ENCODE assay signal across 10 cellular contexts in the genomic region with DNA sequence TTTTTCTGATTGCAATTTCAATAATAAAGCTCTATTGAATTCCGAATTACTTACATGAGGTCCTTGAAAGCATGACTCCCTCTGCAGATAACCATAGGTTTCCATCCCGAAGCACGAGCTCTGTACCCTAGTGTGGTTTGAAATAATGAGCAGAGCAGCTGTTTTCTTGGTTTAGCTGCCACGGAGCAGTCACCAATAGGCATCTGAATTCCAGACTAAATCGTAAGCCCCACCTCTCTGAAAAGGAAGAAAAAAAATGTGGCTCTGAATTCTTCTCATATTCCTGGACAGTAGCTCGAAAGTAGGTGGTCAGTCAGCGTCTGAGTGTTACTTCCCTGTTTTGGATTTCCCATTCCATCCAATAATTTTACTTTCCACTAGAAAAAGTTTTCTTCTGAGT. TPM values are rescaled to one million over a fixed set of nuclear protein-coding genes. Genes with fewer than 3 reads are reported as not detected.
DNase-seq lines count a peak whose midpoint lies in the region; ATAC-seq and TF ChIP-seq lines count a peak whose summit lies in the region.
"Had no signal": no experiment of that assay in that cellular context is flagged by ENCODE, and none has a peak within 500 bp of the region (broad histone marks: within the 10 kb centered on the region; RNA-seq: fewer than 3 reads in every experiment).

No MANE protein-coding gene starts in this region.

- H3K27me3 ChIP-seq in right cardiac atrium (ENCODE audit: control insufficient read depth, insufficient read depth) (no peaks in the 10 kb centered on the region), smooth muscle cell (ENCODE audit: low read depth) (no peaks in the 10 kb centered on the region)

- H3K36me3 ChIP-seq in smooth muscle cell (ENCODE audit: low read depth) = no peaks in the 10 kb centered on the region

- DNase-seq in HFF-Myc (ENCODE audit: extremely low read depth, low read depth) (peak; percentile 67), amniotic epithelial cell (ENCODE audit: low read depth) (peak; percentile 87), right cardiac atrium (no peak), smooth muscle cell (lab: John Stamatoyannopoulos, UW; ENCODE audit: unreplicated experiment) (no peak), hypothalamus (lab: John Stamatoyannopoulos, UW) (no peak), HuH-7.5 (ENCODE audit: low spot score) (no peak)
- DNase-seq: activated naive CD4-positive, alpha-beta T cell treated with anti-CD3 and anti-CD28 coated beads, Interleukin-2, amount 10 ng/mL, durations not matched to agents 7 days and 5 days; PC-3 had no signal

- no peak for TF ChIP-seq CTCF in HFF-Myc (IDR thresholded peaks at IDR 0.05; ENCODE audit: low read depth, low read length, missing control alignments)
- no peak for TF ChIP-seq CTCF in smooth muscle cell (IDR thresholded peaks at IDR 0.05; ENCODE audit: borderline replicate concordance, insufficient read depth, poor library complexity, severe bottlenecking)

- WGBS in right cardiac atrium = 26% methylated on average over 7 of the region's 7 CpGs
- WGBS in smooth muscle cell (ENCODE audit: low lambda C conversion rate) = 29% methylated on average over 7 of the region's 7 CpGs

- H3F3A ChIP-seq in smooth muscle cell (ENCODE audit: low read depth) = peaks cover 4% of the 10 kb centered on the region

- intact Hi-C loops in right cardiac atrium (cut with DNase I) = no loop called here

- H3K27ac ChIP-seq in right cardiac atrium (ENCODE audit: low read length) (no peak overlapping the region), smooth muscle cell (ENCODE audit: low read depth) (peak overlapping the region; percentile 37)

- H3K9me3 ChIP-seq in right cardiac atrium (ENCODE audit: control insufficient read depth, low read length) = no peaks in the 10 kb centered on the region
- no peaks in the 10 kb centered on the region for H3K9me3 ChIP-seq in smooth muscle cell (replicated peaks; ENCODE audit: low read depth)

- ATAC-seq in right cardiac atrium = peak; percentile 39 to 64
- no peak for ATAC-seq in GM21825 (IDR thresholded peaks at IDR 0.05; ENCODE audit: unreplicated experiment)
- ATAC-seq in HG02610 (IDR thresholded peaks at IDR 0.05; ENCODE audit: unreplicated experiment) = no peak
- ATAC-seq: PC-3 had no signal

- H4K20me1 ChIP-seq in smooth muscle cell (ENCODE audit: low read depth) = no peaks in the 10 kb centered on the region

- H3K4me1 ChIP-seq in right cardiac atrium (ENCODE audit: control insufficient read depth, insufficient read depth, low read length) = no peaks in the 10 kb centered on the region
- H3K4me1 ChIP-seq in smooth muscle cell (ENCODE audit: low read depth) = peaks cover 10% of the 10 kb centered on the region

- peak overlapping the region; percentile 66 for H2AFZ ChIP-seq in smooth muscle cell (ENCODE audit: low read depth)

- H3K79me2 ChIP-seq in smooth muscle cell (ENCODE audit: low read depth) = no peaks in the 10 kb centered on the region

- H3K4me3 ChIP-seq in HFF-Myc (replicated peaks; ENCODE audit: low read depth, low read length) (peak overlapping the region; percentile 25), right cardiac atrium (ENCODE audit: low read length) (no peak overlapping the region), smooth muscle cell (peak overlapping the region; percentile 47)

- H3K4me2 ChIP-seq in smooth muscle cell = peak overlapping the region; percentile 80

- H3K9ac ChIP-seq in smooth muscle cell (ENCODE audit: low read depth) = no peak overlapping the region

RNA-seq across cellular contexts. Expression of a gene that starts 18.6 kb away (rescaled TPM):
- total RNA-seq in right cardiac atrium = 10 to 100 TPM; 12.1 to 16.7 (median 14.8) TPM
- 7.7 TPM for polyA plus RNA-seq in right cardiac atrium
- 20.8 and 28.0 TPM in 2 replicates for total RNA-seq in smooth muscle cell
- 7.0 and 7.8 TPM in 2 replicates for polyA plus RNA-seq in smooth muscle cell

Comparison
In these comparisons a context has a peak if more than half of its experiments do, and no peak if none do; other contexts are left out.
1. DNase-seq: peak in HFF-Myc (single experiment) and amniotic epithelial cell (single experiment); none in right cardiac atrium (0 of 3), smooth muscle cell (single experiment), hypothalamus (0 of 51) and HuH-7.5 (single experiment).
2. ATAC-seq: peak in right cardiac atrium (2 of 2); none in GM21825 (single experiment) and HG02610 (single experiment).